8 cellular contexts compared by ENCODE assay signal in the genomic region with DNA sequence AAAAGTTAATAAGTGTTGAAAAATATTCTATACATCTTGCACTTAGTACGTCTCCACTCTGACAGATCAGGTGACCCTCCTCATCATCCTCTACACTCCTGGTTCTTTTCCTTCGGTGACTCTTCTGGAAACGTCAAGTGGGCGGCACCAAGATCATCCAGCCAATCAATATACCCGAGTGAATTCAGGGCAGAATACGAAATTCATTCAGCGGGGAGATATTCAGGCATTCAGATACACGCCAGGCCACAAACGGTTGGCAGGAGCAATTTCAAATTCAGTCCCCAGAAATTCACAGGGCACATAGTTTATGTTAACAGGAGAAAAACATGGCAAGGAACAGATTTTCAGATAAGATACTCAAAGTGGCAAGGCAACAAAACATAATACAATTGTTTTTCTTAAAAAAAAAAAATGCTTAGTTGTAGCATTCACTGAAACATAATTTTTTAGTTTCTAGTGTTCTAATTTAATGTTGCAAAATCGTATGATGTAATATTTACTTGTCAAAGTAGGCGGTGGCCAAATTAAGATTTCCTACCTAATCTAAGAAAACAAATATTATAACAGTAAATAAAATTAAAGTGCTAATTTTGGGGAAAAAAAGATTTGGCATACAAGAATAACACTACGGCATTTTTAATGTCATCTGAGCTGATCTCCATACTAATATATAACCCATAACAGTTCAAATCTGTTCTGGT. TPM values are rescaled to one million over a fixed set of nuclear protein-coding genes. Genes with fewer than 3 reads are reported as not detected.
A peak's percentile ranks its signal among the peaks of the same experiment; 100 is the strongest.
DNase-seq lines count a peak whose midpoint lies in the region; ATAC-seq and TF ChIP-seq lines count a peak whose summit lies in the region.

No MANE protein-coding gene starts in this region.

- H3K27me3 ChIP-seq in endodermal cell (ENCODE audit: control insufficient read depth, insufficient read depth, low read length, poor library complexity, severe bottlenecking) = no peaks in the 10 kb centered on the region

- H3K36me3 Mint-ChIP-seq in endodermal cell (ENCODE audit: low read depth) = peaks cover 60% of the 10 kb centered on the region
- peaks cover 70% of the 10 kb centered on the region for H3K36me3 Mint-ChIP-seq in nephron progenitor cell (ENCODE audit: low read depth)

- H3K9me3 Mint-ChIP-seq in endodermal cell (no peaks in the 10 kb centered on the region), nephron progenitor cell (peaks cover 3% of the 10 kb centered on the region)

- H3K4me3 Mint-ChIP-seq in endodermal cell (no peak overlapping the region), nephron progenitor cell (peak overlapping the region; percentile 98)

- 93 to 96% methylated on average over 7 to 9 of the region's 12 CpGs for WGBS in endodermal cell (ENCODE audit: insufficient coverage in 1 of 2, insufficient read length in 1 of 2), 2 experiments

- no peaks in the 10 kb centered on the region for H3K9me3 ChIP-seq in endodermal cell (ENCODE audit: control insufficient read depth, low read length)

- no peak overlapping the region for H3K27ac Mint-ChIP-seq in endodermal cell
- H3K27ac Mint-ChIP-seq in nephron progenitor cell = peak overlapping the region; percentile 46

- H3K4me1 Mint-ChIP-seq in endodermal cell (peaks cover 13% of the 10 kb centered on the region), nephron progenitor cell (peaks cover 54% of the 10 kb centered on the region)

- no peak for TF ChIP-seq CTCF in AG10803 (conservative IDR thresholded peaks at IDR 0.05; ENCODE audit: low read length)
- TF ChIP-seq CTCF in endodermal cell (conservative IDR thresholded peaks at IDR 0.05) = no peak
- no peak for TF ChIP-seq CTCF in nephron progenitor cell (IDR thresholded peaks at IDR 0.05)

- peaks cover 68% of the 10 kb centered on the region for H3K36me3 ChIP-seq in endodermal cell (ENCODE audit: control insufficient read depth, insufficient read depth, low read length)

- H3K27me3 Mint-ChIP-seq in endodermal cell (ENCODE audit: insufficient read depth) = no peaks in the 10 kb centered on the region
- H3K27me3 Mint-ChIP-seq in nephron progenitor cell (ENCODE audit: low read depth, poor library complexity) = no peaks in the 10 kb centered on the region

- peak; percentile 60 for DNase-seq in AG10803 (ENCODE audit: low read depth)
- peak; percentile 15 for DNase-seq in RPMI7951 (ENCODE audit: low read depth)
- DNase-seq in endodermal cell = no peak
- DNase-seq in nephron progenitor cell = no peak
- no peak for DNase-seq in DMS114 treated with DMSO at 0.1 percent for 48 hours (lab: John Stamatoyannopoulos, UW; ENCODE audit: unreplicated experiment)

- ATAC-seq in GM21423 (IDR thresholded peaks at IDR 0.05; ENCODE audit: unreplicated experiment) (no peak), GM19463 (IDR thresholded peaks at IDR 0.05; ENCODE audit: unreplicated experiment) (no peak), GM19351 (IDR thresholded peaks at IDR 0.05; ENCODE audit: unreplicated experiment) (no peak)

- H3K4me3 ChIP-seq in AG10803 (ENCODE audit: low read length) = peak overlapping the region; percentile 96
- H3K4me3 ChIP-seq in endodermal cell (ENCODE audit: low read length) = peak overlapping the region; percentile 91

- no peak overlapping the region for H3K27ac ChIP-seq in endodermal cell (ENCODE audit: low read depth, low read length)

- no peaks in the 10 kb centered on the region for H3K4me1 ChIP-seq in endodermal cell (ENCODE audit: control insufficient read depth, insufficient read depth, low read length)

- H3K9ac ChIP-seq in endodermal cell (ENCODE audit: extremely low read depth, low read length, poor library complexity, severe bottlenecking) = no peak overlapping the region

RNA-seq across cellular contexts. Expression of a gene that starts 4.2 kb away (rescaled TPM):
- 78.1 and 106 TPM in 2 replicates for total RNA-seq in RPMI7951 (2014; rRNA removed; shearing (Covaris generic))
- total RNA-seq in endodermal cell = 10 to 100 TPM; 54.9 to 62.8 TPM
- polyA plus RNA-seq in endodermal cell (2013, experiment 1 of 2) = 108 TPM
- polyA plus RNA-seq in endodermal cell (2013, experiment 2 of 2) = 98.1 TPM

RNA-seq across cellular contexts. Expression of a gene that starts 28.6 kb away (rescaled TPM):
- total RNA-seq in RPMI7951 (2014; rRNA removed; shearing (Covaris generic)) = 43.8 and 71.6 TPM in 2 replicates
- 10 to 100 TPM; 51.2 to 60.5 TPM for total RNA-seq in endodermal cell
- 68.6 TPM for polyA plus RNA-seq in endodermal cell (2013, experiment 1 of 2)
- 64.6 TPM for polyA plus RNA-seq in endodermal cell (2013, experiment 2 of 2)

RNA-seq across cellular contexts. Expression of a gene that starts 28.9 kb away (rescaled TPM):
- 91.8 and 107 TPM in 2 replicates for total RNA-seq in RPMI7951 (2014; rRNA removed; shearing (Covaris generic))
- total RNA-seq in endodermal cell = 10 to 100 TPM; 48.0 to 59.4 TPM
- polyA plus RNA-seq in endodermal cell (2013, experiment 1 of 2) = 56.0 TPM
- 48.4 TPM for polyA plus RNA-seq in endodermal cell (2013, experiment 2 of 2)

RNA-seq across cellular contexts. Expression of a gene that starts 48.5 kb away (rescaled TPM):
- total RNA-seq in RPMI7951 (2014; rRNA removed; shearing (Covaris generic)) = 961 and 986 TPM in 2 replicates
- 100 to 1,000 TPM; 314 to 323 TPM for total RNA-seq in endodermal cell
- polyA plus RNA-seq in endodermal cell (2013, experiment 1 of 2) = 259 TPM
- polyA plus RNA-seq in endodermal cell (2013, experiment 2 of 2) = 257 TPM

Comparison
In these comparisons a context has a peak if more than half of its experiments do, and no peak if none do; other contexts are left out.
1. DNase-seq: peak in AG10803 (single experiment) and RPMI7951 (single experiment); none in endodermal cell (single experiment), nephron progenitor cell (single experiment) and DMS114 treated with DMSO at 0.1 percent for 48 hours (single experiment).